In genomic region chr11:69152748-69153446, GRCh38 we compare ENCODE assay signal across 34 cellular contexts. TPM values are rescaled to one million over a fixed set of nuclear protein-coding genes. Genes with fewer than 3 reads are reported as not detected.
A peak's percentile ranks its signal among the peaks of the same experiment; 100 is the strongest.
DNase-seq lines count a peak whose midpoint lies in the region; ATAC-seq, FAIRE-seq and TF ChIP-seq lines count a peak whose summit lies in the region.
"Had no signal": no experiment of that assay in that cellular context is flagged by ENCODE, and none has a peak within 500 bp of the region (broad histone marks: within the 10 kb centered on the region; RNA-seq: fewer than 3 reads in every experiment).

No MANE protein-coding gene starts in this region.

- peak overlapping the region; percentile 48 for H2AFZ ChIP-seq in neural progenitor cell (replicated peaks)

- H3K36me3 Mint-ChIP-seq in neural progenitor cell (peaks cover 4% of the 10 kb centered on the region), type B pancreatic cell (peaks cover 4% of the 10 kb centered on the region)
- H3K36me3 Mint-ChIP-seq: activated naive CD4-positive, alpha-beta T cell treated with anti-CD3 and anti-CD28 coated beads, Interleukin-2, amount 10 ng/mL, durations not matched to agents 7 days and 5 days had no signal

- TF ChIP-seq CTCF in heart left ventricle (IDR thresholded peaks at IDR 0.05), result no peak
- TF ChIP-seq CTCF in body of pancreas (IDR thresholded peaks at IDR 0.05), result no peak
- no peak for TF ChIP-seq CTCF in neural progenitor cell (IDR thresholded peaks at IDR 0.05)
- TF ChIP-seq CTCF in type B pancreatic cell (conservative IDR thresholded peaks at IDR 0.05), result no peak
- TF ChIP-seq CTCF in testis (IDR thresholded peaks at IDR 0.05), result no peak

- intact Hi-C loops in heart left ventricle (cut with DNase I) (loop anchor here in 1 of 10 donors (5.0 kb wide), 1 partner anchor 144 kb away; no protein-coding TSS in a partner anchor), Right ventricle myocardium superior (cut with DNase I) (no loop called here), body of pancreas (cut with DNase I) (no loop called here), testis (cut with DNase I; ENCODE audit: low total_unique reads) (no loop called here)

- H3K4me3 Mint-ChIP-seq in neural progenitor cell (peak overlapping the region; percentile 35), type B pancreatic cell (peak overlapping the region; percentile 75)
- H3K4me3 Mint-ChIP-seq: activated naive CD4-positive, alpha-beta T cell treated with anti-CD3 and anti-CD28 coated beads, Interleukin-2, amount 10 ng/mL, durations not matched to agents 7 days and 5 days; activated T-helper 1 cell treated with anti-CD3 and anti-CD28 coated beads, Interleukin-12 subunit alpha, Interleukin-12 subunit beta, Interleukin-2, Interleukin-4 antibody, amounts not matched to agents 30 ng/mL and 10 ng/mL and 1 ng/mL, durations not matched to agents 14 hours and 24 hours and 36 hours; CD4-positive, alpha-beta memory T cell; immature natural killer cell; memory B cell; T-helper 17 cell had no signal

- WGBS in heart left ventricle, 4 donors, result 69 to 77% (median 72%) methylated on average over 23 of the region's 23 CpGs
- WGBS in body of pancreas, 2 donors, result 42 to 58% methylated on average over 23 of the region's 23 CpGs
- WGBS in testis, 2 donors, result 43 to 47% methylated on average over 23 of the region's 23 CpGs

- H3K4me2 ChIP-seq in neural progenitor cell, result peak overlapping the region; percentile 40
- H3K4me2 ChIP-seq: SK-N-SH had no signal

- DNase-seq in heart left ventricle (peak in 1 of 5 donors; percentile 53), Right ventricle myocardium superior (no peak), body of pancreas (peak in 2 of 4 donors; percentile 33 to 43), neural progenitor cell (ENCODE audit: low spot score) (peak; percentile 42), type B pancreatic cell (ENCODE audit: extremely low spot score, unreplicated experiment) (no peak), dermis blood vessel endothelial cell (no peak), GM19239 (ENCODE audit: insufficient read length, low spot score) (no peak), testis (no peak)
- DNase-seq: 8988T; activated CD4-positive, alpha-beta T cell treated with anti-CD3 and anti-CD28 coated beads, Interleukin-2, amount 50 U/mL, for 48 hours; activated naive CD4-positive, alpha-beta T cell treated with anti-CD3 and anti-CD28 coated beads, Interleukin-2, amount 10 ng/mL, durations not matched to agents 7 days and 5 days; CD4-positive, alpha-beta memory T cell; gastrocnemius medialis; GOT3; hippocampal formation; immature natural killer cell; KG1; left colon; MM.1S; NCI-H1417; NCI-H2029 treated with DMSO at 0.1 percent for 48 hours; NCI-H345; NCI-H748 treated with DMSO at 0.1 percent for 48 hours; nucleus accumbens; SK-N-SH; stimulated activated CD4-positive, alpha-beta T cell treated with anti-CD3 and anti-CD28 coated beads, Interleukin-2, amount 100 ng/mL, for 24 hours; T-helper 17 cell had no signal

- H3K27ac ChIP-seq in heart left ventricle (peak overlapping the region in 9 of 12 donors; percentile 8 to 64 (median 46)), body of pancreas (peak overlapping the region; percentile 16 to 69 (median 51)), neural progenitor cell (no peak overlapping the region), testis (peak overlapping the region in 1 of 2 donors; percentile 23)
- H3K27ac ChIP-seq: cardiac muscle cell, coronary artery, esophagus muscularis mucosa, gastrocnemius medialis, RWPE1 had no signal

- H3K27ac Mint-ChIP-seq in neural progenitor cell (peak overlapping the region; percentile 96), type B pancreatic cell (peak overlapping the region; percentile 33)
- H3K27ac Mint-ChIP-seq: activated naive CD4-positive, alpha-beta T cell treated with anti-CD3 and anti-CD28 coated beads, Interleukin-2, amount 10 ng/mL, durations not matched to agents 7 days and 5 days; activated T-helper 1 cell treated with anti-CD3 and anti-CD28 coated beads, Interleukin-12 subunit alpha, Interleukin-12 subunit beta, Interleukin-2, Interleukin-4 antibody, amounts not matched to agents 30 ng/mL and 10 ng/mL and 1 ng/mL, durations not matched to agents 14 hours and 24 hours and 36 hours; CD4-positive, alpha-beta memory T cell; immature natural killer cell; memory B cell; T-helper 17 cell had no signal

- ATAC-seq in heart left ventricle (no peak), Right ventricle myocardium superior (ENCODE audit: poor library complexity) (no peak), body of pancreas (peak; percentile 35)
- ATAC-seq: activated CD4-positive, CD25-positive, alpha-beta regulatory T cell treated with anti-CD3 and anti-CD28 coated beads, Interleukin-2, amount 50 U/mL, for 24 hours; gastrocnemius medialis; left colon; T-helper 17 cell had no signal

- no peak overlapping the region for H3K9ac ChIP-seq in neural progenitor cell
- H3K9ac ChIP-seq: SK-N-SH had no signal

- peak overlapping the region in 2 of 12 donors; percentile 11 to 12 for H3K4me3 ChIP-seq in heart left ventricle
- no peak overlapping the region for H3K4me3 ChIP-seq in body of pancreas
- H3K4me3 ChIP-seq in neural progenitor cell, result no peak overlapping the region
- no peak overlapping the region for H3K4me3 ChIP-seq in testis
- H3K4me3 ChIP-seq: cardiac muscle cell, coronary artery, esophagus muscularis mucosa, gastrocnemius medialis had no signal

- H3K9me3 Mint-ChIP-seq in neural progenitor cell, result peaks cover 15% of the 10 kb centered on the region
- no peaks in the 10 kb centered on the region for H3K9me3 Mint-ChIP-seq in type B pancreatic cell
- H3K9me3 Mint-ChIP-seq: immature natural killer cell had no signal

- peaks cover 0 to 9% (median 0%) of the 10 kb centered on the region in 9 donors for H3K27me3 ChIP-seq in heart left ventricle
- H3K27me3 ChIP-seq in body of pancreas, result no peaks in the 10 kb centered on the region
- no peaks in the 10 kb centered on the region for H3K27me3 ChIP-seq in neural progenitor cell
- H3K27me3 ChIP-seq in testis, result no peaks in the 10 kb centered on the region
- H3K27me3 ChIP-seq: cardiac muscle cell, esophagus muscularis mucosa had no signal

- H3F3A ChIP-seq in neural progenitor cell (ENCODE audit: low read depth), result peaks cover 19% of the 10 kb centered on the region

- H3K79me2 ChIP-seq in neural progenitor cell (ENCODE audit: low read depth), result no peaks in the 10 kb centered on the region

- H3K36me3 ChIP-seq in heart left ventricle (no peaks in the 10 kb centered on the region), body of pancreas (replicated peaks in 1 of 2; ENCODE audit: insufficient read depth in 1 of 2, low read depth in 2 of 2) (no peaks in the 10 kb centered on the region), neural progenitor cell (no peaks in the 10 kb centered on the region), testis (ENCODE audit: low read depth, missing control alignments) (no peaks in the 10 kb centered on the region)
- H3K36me3 ChIP-seq: cardiac muscle cell, gastrocnemius medialis had no signal

- H3K27me3 Mint-ChIP-seq in neural progenitor cell (ENCODE audit: insufficient read depth, low read depth), result peaks cover 2% of the 10 kb centered on the region
- peaks cover 18% of the 10 kb centered on the region for H3K27me3 Mint-ChIP-seq in type B pancreatic cell

- no peaks in the 10 kb centered on the region for H4K20me1 ChIP-seq in neural progenitor cell (ENCODE audit: low read depth)

- H3K9me3 ChIP-seq in heart left ventricle (peaks cover 0 to 6% (median 0%) of the 10 kb centered on the region in 12 donors), body of pancreas (no peaks in the 10 kb centered on the region), neural progenitor cell (ENCODE audit: low read depth) (no peaks in the 10 kb centered on the region), testis (no peaks in the 10 kb centered on the region)
- H3K9me3 ChIP-seq: esophagus muscularis mucosa, SK-N-SH had no signal

- peaks cover 37% of the 10 kb centered on the region for H3K4me1 Mint-ChIP-seq in neural progenitor cell
- H3K4me1 Mint-ChIP-seq in type B pancreatic cell (ENCODE audit: unreplicated experiment), result peaks cover 25% of the 10 kb centered on the region
- H3K4me1 Mint-ChIP-seq: activated naive CD4-positive, alpha-beta T cell treated with anti-CD3 and anti-CD28 coated beads, Interleukin-2, amount 10 ng/mL, durations not matched to agents 7 days and 5 days; immature natural killer cell; T-helper 17 cell had no signal

- H3K4me1 ChIP-seq in heart left ventricle, result peaks cover 10 to 50% (median 32%) of the 10 kb centered on the region in 12 donors
- H3K4me1 ChIP-seq in body of pancreas, result peaks cover 32% of the 10 kb centered on the region
- H3K4me1 ChIP-seq in neural progenitor cell, result peaks cover 43% of the 10 kb centered on the region
- peaks cover 24% of the 10 kb centered on the region for H3K4me1 ChIP-seq in testis

- no peak for TF ChIP-seq POLR2A in heart left ventricle (IDR thresholded peaks at IDR 0.05)
- TF ChIP-seq POLR2A in body of pancreas (IDR thresholded peaks at IDR 0.05), result no peak
- TF ChIP-seq POLR2A in testis (IDR thresholded peaks at IDR 0.05), result no peak

- no peak for FAIRE-seq in GM19239 (lab: Jason Lieb, UNC)

RNA-seq across cellular contexts. Expression of gene SMIM38, which starts 2.8 kb away (rescaled TPM):
- total RNA-seq in heart left ventricle, result under 1 TPM in 8 of 9 donors, not detected in 1; 0.08 to 0.35 (median 0.15) TPM
- polyA plus RNA-seq in heart left ventricle, result under 1 TPM; 0.08 to 0.15 TPM
- total RNA-seq in Right ventricle myocardium superior, result not detected
- total RNA-seq in body of pancreas, result 10 to 100 TPM in 1 of 2 donors, 1 to 10 TPM in 1; 8.9 to 15.6 TPM
- total RNA-seq in neural progenitor cell (ENCODE audit: low replicate concordance), result 1.5 and 2.0 TPM in 2 replicates
- 0.52 and 5.3 TPM in 2 replicates for total RNA-seq in type B pancreatic cell (ENCODE audit: low replicate concordance)
- total RNA-seq in dermis blood vessel endothelial cell, result 0.09 and 0.17 TPM in 2 replicates
- 1 to 10 TPM; 3.9 to 8.8 TPM for total RNA-seq in testis
- polyA plus RNA-seq in testis (ENCODE audit: insufficient read depth, low read depth, low replicate concordance), result 3.3 TPM
- polyA plus RNA-seq: CD4-positive, alpha-beta memory T cell; immature natural killer cell had no signal
